In genomic region chr18:10579079-10579867, GRCh38 we compare ENCODE assay signal across 17 cellular contexts. TPM values are rescaled to one million over a fixed set of nuclear protein-coding genes. Genes with fewer than 3 reads are reported as not detected.
DNase-seq lines count a peak whose midpoint lies in the region; FAIRE-seq and TF ChIP-seq lines count a peak whose summit lies in the region.
"Had no signal": no experiment of that assay in that cellular context is flagged by ENCODE, and none has a peak within 500 bp of the region (broad histone marks: within the 10 kb centered on the region; RNA-seq: fewer than 3 reads in every experiment).

No MANE protein-coding gene starts in this region.

- H3K79me2 ChIP-seq in keratinocyte (ENCODE audit: control insufficient read depth, insufficient read depth, low read length): no peaks in the 10 kb centered on the region

- H3K4me3 ChIP-seq in AG04450 (ENCODE audit: low read depth, low read length) (no peak overlapping the region), bronchial epithelial cell (ENCODE audit: low read depth, low read length) (no peak overlapping the region), keratinocyte (ENCODE audit: control insufficient read depth in 2 of 3, extremely low read depth in 1 of 3, insufficient read depth in 2 of 3, low read depth in 1 of 3, low read length in 3 of 3) (no peak overlapping the region)
- H3K4me3 ChIP-seq: BLaER1, GM12878, HAP-1, testis had no signal

- H3K9me3 ChIP-seq in AG04450 (ENCODE audit: control insufficient read depth, insufficient read depth, low read length) (no peaks in the 10 kb centered on the region), keratinocyte (ENCODE audit: control insufficient read depth, low read depth, low read length) (no peaks in the 10 kb centered on the region)
- H3K9me3 ChIP-seq: BLaER1, HAP-1, testis had no signal

- no peak overlapping the region for H2AFZ ChIP-seq in keratinocyte (ENCODE audit: control insufficient read depth, low read length)

- DNase-seq in AG04450 (ENCODE audit: low read depth, low spot score) (peak; percentile 27), HCEC 1CT (peak; percentile 33), bronchial epithelial cell (ENCODE audit: low read depth) (peak; percentile 73), keratinocyte (ENCODE audit: low read depth, low spot score) (no peak), T1000 (lab: John Stamatoyannopoulos, UW) (no peak), pons (ENCODE audit: low spot score) (no peak), NCI-H774 (lab: John Stamatoyannopoulos, UW) (no peak), OCI-M1 (lab: John Stamatoyannopoulos, UW) (no peak)
- DNase-seq: activated gamma-delta T cell, DMS79 treated with DMSO at 0.1 percent for 48 hours, foreskin melanocyte, NCI-H524, SW 1271, testis had no signal

- H4K20me1 ChIP-seq in keratinocyte (ENCODE audit: control insufficient read depth, extremely low read depth, insufficient read depth, low read length): no peaks in the 10 kb centered on the region
- H4K20me1 ChIP-seq: BLaER1 had no signal

- H3K4me1 ChIP-seq in keratinocyte (ENCODE audit: control insufficient read depth, extremely low read depth, insufficient read depth, low read length): peaks cover 12% of the 10 kb centered on the region
- H3K4me1 ChIP-seq: BLaER1, HAP-1, testis had no signal

- no peak overlapping the region for H3K9ac ChIP-seq in keratinocyte (ENCODE audit: control insufficient read depth, extremely low read depth, insufficient read depth, low read length)
- H3K9ac ChIP-seq: BLaER1 had no signal

- H3K9me1 ChIP-seq in keratinocyte (ENCODE audit: control insufficient read depth, extremely low read depth, insufficient read depth, low read length): no peaks in the 10 kb centered on the region

- no peak for FAIRE-seq in bronchial epithelial cell (lab: Jason Lieb, UNC)
- peak; percentile 57 for FAIRE-seq in keratinocyte (lab: Jason Lieb, UNC)
- FAIRE-seq: GM12878 had no signal

- H3K27ac ChIP-seq in AG04450 (ENCODE audit: low read depth, low read length) (peak overlapping the region; percentile 52), keratinocyte (ENCODE audit: control insufficient read depth, insufficient read depth, low read length) (no peak overlapping the region)
- H3K27ac ChIP-seq: BLaER1, testis had no signal

- POLR2A ChIA-PET in AG04450 (lab: Yijun Ruan, JAX): no interaction called here

- TF ChIP-seq CTCF in AG04450 (IDR thresholded peaks at IDR 0.05; ENCODE audit: low read depth, low read length) (no peak), bronchial epithelial cell (IDR thresholded peaks at IDR 0.05; ENCODE audit: insufficient read depth, low read length, severe bottlenecking) (no peak), keratinocyte (optimal IDR thresholded peaks at IDR 0.05 in 1 of 3, IDR thresholded peaks at IDR 0.05 in 1 of 3, conservative IDR thresholded peaks at IDR 0.05 in 1 of 3; ENCODE audit: extremely low read depth in 1 of 3, insufficient read depth in 2 of 3, low read length in 3 of 3) (no peak)

- no peaks in the 10 kb centered on the region for H3K36me3 ChIP-seq in bronchial epithelial cell (ENCODE audit: control insufficient read depth, insufficient read depth, low read length)
- H3K36me3 ChIP-seq in keratinocyte (ENCODE audit: control insufficient read depth in 2 of 2, extremely low read depth in 1 of 2, insufficient read depth in 2 of 2, low read length in 2 of 2): no peaks in the 10 kb centered on the region
- H3K36me3 ChIP-seq: BLaER1, HAP-1 had no signal

- no peaks in the 10 kb centered on the region for H3K27me3 ChIP-seq in AG04450 (ENCODE audit: control insufficient read depth, insufficient read depth, low read length)
- H3K27me3 ChIP-seq in bronchial epithelial cell (ENCODE audit: control insufficient read depth, insufficient read depth, low read length): no peaks in the 10 kb centered on the region
- H3K27me3 ChIP-seq in keratinocyte (ENCODE audit: control insufficient read depth, extremely low read depth, insufficient read depth, low read length): no peaks in the 10 kb centered on the region
- H3K27me3 ChIP-seq: BLaER1, testis had no signal

- CTCF ChIA-PET in AG04450 (lab: Charles Lee): interaction anchor here (0.6 kb wide), 1 partner anchor 9 kb away, joined by 5 read pairs; no protein-coding TSS in a partner anchor

- H3K4me2 ChIP-seq in keratinocyte (ENCODE audit: control insufficient read depth, extremely low read depth, insufficient read depth, low read depth, low read length): no peak overlapping the region
- H3K4me2 ChIP-seq: BLaER1 had no signal

- dilution Hi-C loops in keratinocyte (cut with MboI; ENCODE audit: extremely low pct_ligation_motif_present, low sequenced_read_pairs): no loop called here

RNA-seq across cellular contexts. Expression of gene NAPG, which starts 53.4 kb away (rescaled TPM):
- polyA plus RNA-seq in AG04450 (2011; rRNA removed) (16.8 and 19.8 TPM in 2 replicates), keratinocyte (19.8 to 30.8 TPM (median 22.8 TPM) in 3 replicates)
- polyA minus RNA-seq in AG04450 (2011; rRNA and poly(A)+ RNA removed): 11.3 and 13.6 TPM in 2 replicates
- 52.2 and 54.5 TPM in 2 replicates for total RNA-seq in bronchial epithelial cell
- polyA plus RNA-seq in keratinocyte (2011; ENCODE audit: low read depth): 19.1 TPM
- polyA plus RNA-seq in keratinocyte (2011; cell fraction: cytosol; rRNA removed): 12.7 and 23.7 TPM in 2 replicates
- 27.7 and 33.9 TPM in 2 replicates for polyA plus RNA-seq in keratinocyte (2011; cell fraction: nucleus; rRNA removed)
- polyA plus RNA-seq in keratinocyte (2012; ENCODE audit: low replicate concordance): 16.2 and 19.5 TPM in 2 replicates
- 9.9 to 23.5 TPM (median 12.2 TPM) in 3 replicates for polyA minus RNA-seq in keratinocyte
- polyA minus RNA-seq in keratinocyte (2011; cell fraction: cytosol; rRNA and poly(A)+ RNA removed): 10.7 TPM
- 9.4 and 21.6 TPM in 2 replicates for polyA minus RNA-seq in keratinocyte (2011; cell fraction: nucleus; rRNA and poly(A)+ RNA removed)

Comparison
In these comparisons a context has a peak if more than half of its experiments do, and no peak if none do; other contexts are left out.
1. DNase-seq: peak in AG04450 (single experiment), HCEC 1CT (single experiment) and bronchial epithelial cell (single experiment); none in keratinocyte (single experiment), T1000 (single experiment), pons (single experiment), NCI-H774 (single experiment) and OCI-M1 (single experiment).